ENCODE assay signal across 1 cellular context in genomic region chr17:77718669-77718961, GRCh38.
TF ChIP-seq lines count a peak whose summit lies in the region.

No MANE protein-coding gene starts in this region.

TF ChIP-seq in HepG2, 621 proteins besides CTCF, POLR2A, EP300 and RAD21 (continued from another document):
- TF ChIP-seq MNT (IDR thresholded peaks at IDR 0.05) (peak; percentile 91), ZNF782 (CRISPR knock-in tag; IDR thresholded peaks at IDR 0.05; ENCODE audit: borderline replicate concordance) (no peak), ZNF646 (CRISPR knock-in tag; IDR thresholded peaks at IDR 0.05) (peak; percentile 88; the same call in 1 of the 2 replicates)
